Comparison of ENCODE assay signal across 8 cellular contexts in genomic region chr2:231713421-231713737, GRCh38. TPM values are rescaled to one million over a fixed set of nuclear protein-coding genes. Genes with fewer than 3 reads are reported as not detected.
A peak's percentile ranks its signal among the peaks of the same experiment; 100 is the strongest.
DNase-seq lines count a peak whose midpoint lies in the region; ATAC-seq, FAIRE-seq and TF ChIP-seq lines count a peak whose summit lies in the region.
"Not testable (repeated sequence)": the region's sequence is repeated elsewhere in the genome, so short reads cannot be mapped to it uniquely, and the experiment has no call there.

No MANE protein-coding gene starts in this region.

- peak overlapping the region; percentile 62 for H3K9ac ChIP-seq in BLaER1
- not testable (repeated sequence) for H3K9ac ChIP-seq in HUES48 (ENCODE audit: low read depth, low read length)
- H3K9ac ChIP-seq in stomach smooth muscle (ENCODE audit: low read length in 2 of 2) = peak overlapping the region; percentile 9 to 29

- peaks cover 63% of the 10 kb centered on the region for H3K4me1 ChIP-seq in BLaER1
- peaks cover 21% of the 10 kb centered on the region; the same call in 1 of the 2 replicates for H3K4me1 ChIP-seq in HUES48 (ENCODE audit: control insufficient read depth, insufficient read depth, low read length)
- not testable (repeated sequence) for H3K4me1 ChIP-seq in right cardiac atrium (ENCODE audit: control insufficient read depth, insufficient read depth, low read length)
- peaks cover 39% of the 10 kb centered on the region for H3K4me1 ChIP-seq in stomach smooth muscle (ENCODE audit: control insufficient read depth, insufficient read depth, low read length)

- H3K36me3 ChIP-seq in BLaER1 (peaks cover 67% of the 10 kb centered on the region), HUES48 (ENCODE audit: control insufficient read depth, insufficient read depth, low read length) (peaks cover 37% of the 10 kb centered on the region), stomach smooth muscle (ENCODE audit: control insufficient read depth in 2 of 2, insufficient read depth in 2 of 2, low read length in 2 of 2) (peaks cover 9 to 15% of the 10 kb centered on the region in 2 donors)

- H3K4me2 ChIP-seq in BLaER1 = peak overlapping the region; percentile 95

- not testable (repeated sequence) for H3K27me3 ChIP-seq in BLaER1; HUES48 (ENCODE audit: control insufficient read depth, insufficient read depth, low read length); right cardiac atrium (ENCODE audit: control insufficient read depth, insufficient read depth); stomach smooth muscle (ENCODE audit: control insufficient read depth in 1 of 2, insufficient read depth in 2 of 2, low read length in 2 of 2)

- DNase-seq in RWPE1 (ENCODE audit: low spot score); right cardiac atrium; nephron progenitor cell: not testable (repeated sequence)

- H3K9me3 Mint-ChIP-seq in activated T-helper 17 cell treated with anti-CD3 and anti-CD28 coated beads, Interleukin-2, amount 50 U/mL, for 72 hours; nephron progenitor cell: not testable (repeated sequence)

- intact Hi-C loops in right cardiac atrium (cut with DNase I) = loop anchor here in 2 of 4 donors (2.0 to 5.0 kb wide), 2 partner anchors 33 to 101 kb away; no protein-coding TSS in a partner anchor

- not testable (repeated sequence) for ATAC-seq in activated T-helper 17 cell treated with anti-CD3 and anti-CD28 coated beads, Interleukin-2, amount 50 U/mL, for 72 hours (replicated peaks); right cardiac atrium

- peak overlapping the region; percentile 74 for H3K27ac ChIP-seq in BLaER1
- peak overlapping the region; percentile 80 for H3K27ac ChIP-seq in HUES48 (ENCODE audit: low read depth, low read length)
- peak overlapping the region; percentile 87 for H3K27ac ChIP-seq in RWPE1
- peak overlapping the region; percentile 55 for H3K27ac ChIP-seq in right cardiac atrium (ENCODE audit: low read length)
- peak overlapping the region; percentile 74 for H3K27ac ChIP-seq in stomach smooth muscle (ENCODE audit: low read length)

- peaks cover 82% of the 10 kb centered on the region for H4K20me1 ChIP-seq in BLaER1

- peak overlapping the region; percentile 89 for H3K27ac Mint-ChIP-seq in activated T-helper 17 cell treated with anti-CD3 and anti-CD28 coated beads, Interleukin-2, amount 50 U/mL, for 72 hours
- H3K27ac Mint-ChIP-seq in nephron progenitor cell = peak overlapping the region; percentile 99

- H3K9me3 ChIP-seq in BLaER1; HUES48 (ENCODE audit: control insufficient read depth, insufficient read depth, low read length); right cardiac atrium (ENCODE audit: control insufficient read depth, low read length); stomach smooth muscle (ENCODE audit: control insufficient read depth in 2 of 2, low read length in 2 of 2): not testable (repeated sequence)

- H3K4me3 Mint-ChIP-seq in activated T-helper 17 cell treated with anti-CD3 and anti-CD28 coated beads, Interleukin-2, amount 50 U/mL, for 72 hours = peak overlapping the region; percentile 71
- H3K4me3 Mint-ChIP-seq in nephron progenitor cell = peak overlapping the region; percentile 57

- peaks cover 27% of the 10 kb centered on the region for H3K4me1 Mint-ChIP-seq in activated T-helper 17 cell treated with anti-CD3 and anti-CD28 coated beads, Interleukin-2, amount 50 U/mL, for 72 hours
- H3K4me1 Mint-ChIP-seq in nephron progenitor cell = peaks cover 49% of the 10 kb centered on the region

- not testable (repeated sequence) for TF ChIP-seq CTCF in RWPE1 (conservative IDR thresholded peaks at IDR 0.05; ENCODE audit: low read depth); nephron progenitor cell (IDR thresholded peaks at IDR 0.05)

- H3K27me3 Mint-ChIP-seq in activated T-helper 17 cell treated with anti-CD3 and anti-CD28 coated beads, Interleukin-2, amount 50 U/mL, for 72 hours; nephron progenitor cell (ENCODE audit: low read depth, poor library complexity): not testable (repeated sequence)

- H3K36me3 Mint-ChIP-seq in activated T-helper 17 cell treated with anti-CD3 and anti-CD28 coated beads, Interleukin-2, amount 50 U/mL, for 72 hours (ENCODE audit: low read depth) = peaks cover 57% of the 10 kb centered on the region
- peaks cover 22% of the 10 kb centered on the region for H3K36me3 Mint-ChIP-seq in nephron progenitor cell (ENCODE audit: low read depth)

- FAIRE-seq in colon (lab: Jason Lieb, UNC) = peak; percentile 43

- CTCF ChIA-PET in RWPE1 (lab: Yijun Ruan, JAX) = interaction anchor here (0.6 to 3.7 kb wide), 12 partner anchors 9 to 232 kb away, joined by 3 to 111 read pairs (median 5); no protein-coding TSS in a partner anchor

- POLR2A ChIA-PET in RWPE1 (lab: Yijun Ruan, JAX; ENCODE audit: low non-redundant PET) = interaction anchor here (0.9 to 1.9 kb wide), 2 partner anchors 11 to 36 kb away, joined by 7 to 8 read pairs; no protein-coding TSS in a partner anchor

- peak overlapping the region; percentile 55 for H3K4me3 ChIP-seq in BLaER1
- not testable (repeated sequence) for H3K4me3 ChIP-seq in HUES48 (ENCODE audit: low read depth, low read length); right cardiac atrium (ENCODE audit: low read length); stomach smooth muscle (ENCODE audit: low read length in 2 of 2)

RNA-seq across cellular contexts. Expression of gene PTMA, which starts 5.1 kb away (rescaled TPM):
- 1,000 to 10,000 TPM; 1,439 to 1,845 TPM for total RNA-seq in activated T-helper 17 cell treated with anti-CD3 and anti-CD28 coated beads, Interleukin-2, amount 50 U/mL, for 72 hours
- total RNA-seq in right cardiac atrium = 100 to 1,000 TPM; 231 to 324 (median 314) TPM
- polyA plus RNA-seq in right cardiac atrium = 480 TPM

Comparison
In these comparisons a context has a peak if more than half of its experiments do, and no peak if none do; other contexts are left out.
1. RNA of gene PTMA, which starts 5.1 kb away (total RNA-seq): 1,439 to 1,845 TPM in activated T-helper 17 cell treated with anti-CD3 and anti-CD28 coated beads, Interleukin-2, amount 50 U/mL, for 72 hours; 231 to 324 TPM in right cardiac atrium; every median in the first group is over 4 times any median in the second.
2. Peak in every context shown above with its lines, with median percentiles within 50 percentile points of each other: H3K27ac ChIP-seq.